Comparison of ENCODE assay signal across 7 cellular contexts in genomic region chr3:134373278-134373941, GRCh38. TPM values are rescaled to one million over a fixed set of nuclear protein-coding genes. Genes with fewer than 3 reads are reported as not detected.
DNase-seq lines count a peak whose midpoint lies in the region; ATAC-seq, FAIRE-seq and TF ChIP-seq lines count a peak whose summit lies in the region.

No MANE protein-coding gene starts in this region.

- TF ChIP-seq POLR2A in H54 (IDR thresholded peaks at IDR 0.05; ENCODE audit: low read depth, low read length): 0 out of 2 replicates have a peak, but pooled peaks have one; percentile 6

- DNase-seq in H54 (ENCODE audit: insufficient read length, low spot score): peak; percentile 70
- DNase-seq in NCI-H82 (lab: John Stamatoyannopoulos, UW): peak; percentile 84
- DNase-seq in ecto neural progenitor cell (ENCODE audit: low spot score): peak; percentile 93
- peak; percentile 78 to 83 for DNase-seq in left lung
- DNase-seq in activated CD8-positive, alpha-beta T cell treated with anti-CD3 and anti-CD28 coated beads for 36 hours: no peak

- H3K4me1 ChIP-seq in left lung (peaks cover 44 to 57% of the 10 kb centered on the region in 2 donors), subcutaneous abdominal adipose tissue (ENCODE audit: control insufficient read depth in 5 of 5, insufficient read depth in 5 of 5, low read length in 5 of 5) (peaks cover 40 to 85% (median 58%) of the 10 kb centered on the region in 5 donors)

- no peak overlapping the region for H3K4me3 Mint-ChIP-seq in activated CD8-positive, alpha-beta T cell treated with anti-CD3 and anti-CD28 coated beads for 36 hours

- no peak for TF ChIP-seq CTCF in left lung (IDR thresholded peaks at IDR 0.05)
- no peak for TF ChIP-seq CTCF in activated CD8-positive, alpha-beta T cell treated with anti-CD3 and anti-CD28 coated beads for 36 hours (IDR thresholded peaks at IDR 0.05)

- peaks cover 42% of the 10 kb centered on the region for H3K27me3 Mint-ChIP-seq in activated CD8-positive, alpha-beta T cell treated with anti-CD3 and anti-CD28 coated beads for 36 hours

- H3K9ac ChIP-seq in subcutaneous abdominal adipose tissue (ENCODE audit: low read length in 5 of 5): peak overlapping the region; percentile 88 to 99 (median 94)

- H3K4me3 ChIP-seq in left lung: peak overlapping the region; percentile 64 to 70
- H3K4me3 ChIP-seq in subcutaneous abdominal adipose tissue (ENCODE audit: low read depth in 1 of 5, low read length in 5 of 5): peak overlapping the region; percentile 90 to 99 (median 92)

- peaks cover 8% of the 10 kb centered on the region for H3K4me1 Mint-ChIP-seq in activated CD8-positive, alpha-beta T cell treated with anti-CD3 and anti-CD28 coated beads for 36 hours (ENCODE audit: low read depth)

- no peaks in the 10 kb centered on the region for H3K9me3 Mint-ChIP-seq in activated CD8-positive, alpha-beta T cell treated with anti-CD3 and anti-CD28 coated beads for 36 hours

- peak; percentile 73 for ATAC-seq in left lung
- no peak for ATAC-seq in HG03469 (IDR thresholded peaks at IDR 0.05; ENCODE audit: unreplicated experiment)
- ATAC-seq in activated CD8-positive, alpha-beta T cell treated with anti-CD3 and anti-CD28 coated beads for 36 hours: no peak

- no peaks in the 10 kb centered on the region for H3K36me3 Mint-ChIP-seq in activated CD8-positive, alpha-beta T cell treated with anti-CD3 and anti-CD28 coated beads for 36 hours (ENCODE audit: low read depth)

- H3K9me3 ChIP-seq in left lung: no peaks in the 10 kb centered on the region
- H3K9me3 ChIP-seq in subcutaneous abdominal adipose tissue (ENCODE audit: control insufficient read depth in 5 of 5, low read length in 5 of 5): no peaks in the 10 kb centered on the region

- intact Hi-C loops in left lung (cut with DNase I): loop anchor here in 1 of 2 donors (5.0 to 10.0 kb wide), 2 partner anchors 61 to 101 kb away; no protein-coding TSS in a partner anchor
- intact Hi-C loops in activated CD8-positive, alpha-beta T cell treated with anti-CD3 and anti-CD28 coated beads for 36 hours (cut with micrococcal nuclease): no loop called here

- peaks cover 0 to 27% of the 10 kb centered on the region in 2 donors for H3K36me3 ChIP-seq in left lung
- H3K36me3 ChIP-seq in subcutaneous abdominal adipose tissue (ENCODE audit: control insufficient read depth in 5 of 5, insufficient read depth in 5 of 5, low read length in 5 of 5): peaks cover 2 to 39% (median 36%) of the 10 kb centered on the region in 5 donors

- H3K27ac ChIP-seq in left lung: peak overlapping the region; percentile 95 to 98
- H3K27ac ChIP-seq in subcutaneous abdominal adipose tissue (ENCODE audit: low read depth, low read length): peak overlapping the region; percentile 99

- no peak for FAIRE-seq in H54 (lab: Jason Lieb, UNC)

- H3K27ac Mint-ChIP-seq in activated CD8-positive, alpha-beta T cell treated with anti-CD3 and anti-CD28 coated beads for 36 hours: no peak overlapping the region

- CTCF ChIA-PET in activated CD8-positive, alpha-beta T cell treated with anti-CD3 and anti-CD28 coated beads for 36 hours (lab: Charles Lee): interaction anchor here (0.8 to 0.9 kb wide), 2 partner anchors 65 to 102 kb away, joined by 3 read pairs; no protein-coding TSS in a partner anchor

- peaks cover 0 to 34% of the 10 kb centered on the region in 2 donors for H3K27me3 ChIP-seq in left lung
- H3K27me3 ChIP-seq in subcutaneous abdominal adipose tissue (ENCODE audit: control insufficient read depth in 5 of 5, insufficient read depth in 4 of 5, low read length in 5 of 5): peaks cover 0 to 4% (median 0%) of the 10 kb centered on the region in 5 donors

- POLR2A ChIA-PET in activated CD8-positive, alpha-beta T cell treated with anti-CD3 and anti-CD28 coated beads for 36 hours (lab: Charles Lee): no interaction called here

RNA-seq across cellular contexts. Expression of gene AMOTL2, which starts 0.8 kb away (rescaled TPM):
- 100 to 1,000 TPM in 1 of 2 donors, 10 to 100 TPM in 1; 69.2 to 106 TPM for total RNA-seq in left lung
- not detected for total RNA-seq in activated CD8-positive, alpha-beta T cell treated with anti-CD3 and anti-CD28 coated beads for 36 hours

Comparison
In these comparisons a context has a peak if more than half of its experiments do, and no peak if none do; other contexts are left out.
1. RNA of gene AMOTL2, which starts 0.8 kb away (total RNA-seq): 69.2 to 106 TPM in left lung; not detected in activated CD8-positive, alpha-beta T cell treated with anti-CD3 and anti-CD28 coated beads for 36 hours; every median in the first group is over 10 times any median in the second.